Comparison of ENCODE assay signal across 8 cellular contexts in genomic region chr19:47229674-47230121, GRCh38. TPM values are rescaled to one million over a fixed set of nuclear protein-coding genes. Genes with fewer than 3 reads are reported as not detected.
DNase-seq lines count a peak whose midpoint lies in the region; ATAC-seq and TF ChIP-seq lines count a peak whose summit lies in the region.

No MANE protein-coding gene starts in this region.

- H3K4me3 Mint-ChIP-seq in T-helper 17 cell = no peak overlapping the region

- peaks cover 22% of the 10 kb centered on the region for H3K79me2 ChIP-seq in HCT116 (ENCODE audit: insufficient read depth, low read length)

- peak overlapping the region; percentile 97; the same call in 1 of the 2 replicates for H3K27ac ChIP-seq in HCT116 (ENCODE audit: low read depth, low read length)

- no peaks in the 10 kb centered on the region for H3K27me3 Mint-ChIP-seq in T-helper 17 cell

- no peak overlapping the region for H3K27ac Mint-ChIP-seq in T-helper 17 cell

- H3K36me3 ChIP-seq in HCT116 (ENCODE audit: control insufficient read depth in 1 of 2, insufficient read depth in 2 of 2, low read length in 2 of 2) = no peaks in the 10 kb centered on the region

- RAD21 ChIA-PET in HCT116 (lab: Charles Lee; ENCODE audit: low non-redundant PET in 1 of 2, low total read pairs in 2 of 2, uncharacterized antibody in 2 of 2, unreplicated experiment in 2 of 2) = no interaction called here

- ATAC-seq in HCT116 (no peak), GM19455 (IDR thresholded peaks at IDR 0.05; ENCODE audit: unreplicated experiment) (no peak), T-helper 17 cell (no peak), HG02798 (IDR thresholded peaks at IDR 0.05; ENCODE audit: poor library complexity, unreplicated experiment) (no peak)

- H3K4me1 Mint-ChIP-seq in T-helper 17 cell = peaks cover 24% of the 10 kb centered on the region

- H3K9me3 ChIP-seq in HCT116 (ENCODE audit: control insufficient read depth in 1 of 2, insufficient read depth in 1 of 2, low read depth in 1 of 2, low read length in 2 of 2) (no peaks in the 10 kb centered on the region), T-helper 17 cell (ENCODE audit: control insufficient read depth, low read length, poor library complexity, severe bottlenecking) (no peaks in the 10 kb centered on the region)

- TF ChIP-seq RAD21 in HCT116 (IDR thresholded peaks at IDR 0.05; ENCODE audit: low read depth) = no peak

- TF ChIP-seq CTCF in AG09309 (IDR thresholded peaks at IDR 0.05; ENCODE audit: control insufficient read depth, insufficient read depth, low read depth, low read length, missing control alignments) (no peak), HCT116 (IDR thresholded peaks at IDR 0.05 in 2 of 3, conservative IDR thresholded peaks at IDR 0.05 in 1 of 3; ENCODE audit: borderline replicate concordance in 1 of 3, insufficient read depth in 1 of 3, low read depth in 2 of 3, low read length in 2 of 3) (no peak), astrocyte of the spinal cord (IDR thresholded peaks at IDR 0.05; ENCODE audit: low read depth, low read length) (no peak), lower leg skin (IDR thresholded peaks at IDR 0.05) (no peak)

- TF ChIP-seq POLR2A in HCT116 (IDR thresholded peaks at IDR 0.05; ENCODE audit: borderline replicate concordance, extremely low read depth, insufficient read depth, insufficient read length) (no peak), lower leg skin (IDR thresholded peaks at IDR 0.05) (no peak)

- POLR2A ChIA-PET in HCT116 (lab: Charles Lee) = interaction anchor here (1.1 kb wide), 1 partner anchor 14 kb away, joined by 3 read pairs; no protein-coding TSS in a partner anchor

- in situ Hi-C loops in astrocyte of the spinal cord (cut with HindIII; ENCODE audit: low sequenced_read_pairs) = no loop called here

- H3K36me3 Mint-ChIP-seq in T-helper 17 cell (ENCODE audit: low read depth) = no peaks in the 10 kb centered on the region

- H2AFZ ChIP-seq in HCT116 (ENCODE audit: low read depth, low read length, poor library complexity, severe bottlenecking) = no peak overlapping the region

- H3K4me1 ChIP-seq in HCT116 (ENCODE audit: control insufficient read depth in 1 of 2, insufficient read depth in 2 of 2, low read length in 2 of 2) = peaks cover 34 to 74% of the 10 kb centered on the region in 2 experiments

- peak overlapping the region; percentile 100 for H3K4me2 ChIP-seq in HCT116 (ENCODE audit: low read length)

- DNase-seq in AG09309 (ENCODE audit: low read depth) = no peak
- DNase-seq in HCT116 (ENCODE audit: low read depth, low spot score) = no peak
- DNase-seq in astrocyte of the spinal cord (ENCODE audit: low read depth, low spot score) = peak; percentile 31
- no peak for DNase-seq in lower leg skin (ENCODE audit: low spot score in 2 of 2)
- no peak for DNase-seq in T-helper 17 cell
- DNase-seq in OCI-M2 (lab: John Stamatoyannopoulos, UW; ENCODE audit: unreplicated experiment) = no peak

- 1 to 2% methylated on average over 11 of the region's 11 CpGs for WGBS in lower leg skin, 2 donors

- H3K4me3 ChIP-seq in AG09309 (ENCODE audit: control insufficient read depth, low read depth, low read length) (peak overlapping the region; percentile 93), HCT116 (replicated peaks in 1 of 2; ENCODE audit: low read depth in 1 of 2, low read length in 2 of 2) (peak overlapping the region; percentile 76 to 78), astrocyte of the spinal cord (ENCODE audit: low read depth, low read length) (peak overlapping the region; percentile 98), lower leg skin (ENCODE audit: low read depth, poor library complexity, severe bottlenecking) (peak overlapping the region; percentile 97)

- CTCF ChIA-PET in HCT116 (lab: Charles Lee) = no interaction called here

- no peaks in the 10 kb centered on the region for H3K9me2 ChIP-seq in HCT116 (ENCODE audit: insufficient read depth)

- no peaks in the 10 kb centered on the region for H3K27me3 ChIP-seq in HCT116 (ENCODE audit: insufficient read depth, low read length)

- intact Hi-C loops in HCT116 (cut with micrococcal nuclease) (no loop called here), lower leg skin (cut with DNase I; ENCODE audit: low total_unique reads) (no loop called here)

- TSS peak; percentile 61 for BruUV-seq in HCT116 (replicated peaks; lab: Mats Ljungman, UMichigan)

- no peaks in the 10 kb centered on the region for H4K20me1 ChIP-seq in HCT116 (ENCODE audit: insufficient read depth)

- H3K9ac ChIP-seq in HCT116 (ENCODE audit: low read length) = peak overlapping the region; percentile 87

TF ChIP-seq in HCT116, 20 proteins besides CTCF, POLR2A, EP300 and RAD21:
- no peak for TF ChIP-seq YY1 (IDR thresholded peaks at IDR 0.05; ENCODE audit: extremely low read depth, insufficient replicate concordance, low read depth, low read length)
- no peak for TF ChIP-seq ZFX (IDR thresholded peaks at IDR 0.05)
- no peak for TF ChIP-seq EZH2 (IDR thresholded peaks at IDR 0.05)
- TF ChIP-seq JUND (IDR thresholded peaks at IDR 0.05) = no peak
- TF ChIP-seq SP1 (IDR thresholded peaks at IDR 0.05; ENCODE audit: low read depth) = no peak
- TF ChIP-seq SIN3A (IDR thresholded peaks at IDR 0.05; ENCODE audit: low read depth) = no peak
- no peak for TF ChIP-seq REST (IDR thresholded peaks at IDR 0.05; ENCODE audit: low read depth)
- TF ChIP-seq ZNF274 (IDR thresholded peaks at IDR 0.05; ENCODE audit: low read depth, low read length) = no peak
- TF ChIP-seq ELF1 (IDR thresholded peaks at IDR 0.05; ENCODE audit: borderline replicate concordance, low read depth) = no peak
- TF ChIP-seq CBX3 (IDR thresholded peaks at IDR 0.05; ENCODE audit: low read depth) = no peak
- no peak for TF ChIP-seq EZH2phosphoT487 (IDR thresholded peaks at IDR 0.05; ENCODE audit: borderline replicate concordance)
- TF ChIP-seq POLR2AphosphoS5 (IDR thresholded peaks at IDR 0.05; ENCODE audit: low read depth, low read length) = no peak
- no peak for TF ChIP-seq FOSL1 (IDR thresholded peaks at IDR 0.05; ENCODE audit: low read depth)
- no peak for TF ChIP-seq EGR1 (IDR thresholded peaks at IDR 0.05; ENCODE audit: low read depth)
- no peak for TF ChIP-seq TCF7L2 (IDR thresholded peaks at IDR 0.05; ENCODE audit: borderline replicate concordance, extremely low read depth, insufficient read depth, insufficient read length)
- no peak for TF ChIP-seq SRF (IDR thresholded peaks at IDR 0.05; ENCODE audit: low read depth)
- TF ChIP-seq MAX (IDR thresholded peaks at IDR 0.05) = no peak
- TF ChIP-seq ATF3 (IDR thresholded peaks at IDR 0.05) = no peak
- no peak for TF ChIP-seq CEBPB (IDR thresholded peaks at IDR 0.05; ENCODE audit: low read depth)
TF ChIP-seq in HCT116: peak in this region for 0.

RNA-seq across cellular contexts. Expression of gene BBC3, which starts 1.3 kb away (rescaled TPM):
- 45.0 TPM for total RNA-seq in HCT116 (2021; ENCODE audit: unreplicated experiment)
- 25.7 and 27.3 TPM in 2 replicates for polyA plus RNA-seq in HCT116 (2012)
- total RNA-seq in lower leg skin = 10 to 100 TPM; 11.2 to 33.0 (median 14.4) TPM
- 10 to 100 TPM; 32.4 to 40.2 TPM for total RNA-seq in T-helper 17 cell

RNA-seq across cellular contexts. Expression of gene CCDC9, which starts 26.6 kb away (rescaled TPM):
- total RNA-seq in HCT116 (2021; ENCODE audit: unreplicated experiment) (40.6 TPM), lower leg skin (10 to 100 TPM; 26.4 to 46.6 (median 33.7) TPM), T-helper 17 cell (10 to 100 TPM; 35.6 to 53.7 TPM)
- polyA plus RNA-seq in HCT116 (2012) = 27.1 and 33.4 TPM in 2 replicates

RNA-seq across cellular contexts. Expression of gene INAFM1, which starts 45.0 kb away (rescaled TPM):
- total RNA-seq in HCT116 (2021; ENCODE audit: unreplicated experiment) (22.9 TPM), lower leg skin (10 to 100 TPM in 1 of 4 donors, 1 to 10 TPM in 3; 6.0 to 13.6 (median 8.2) TPM), T-helper 17 cell (1 to 10 TPM; 9.2 to 9.9 TPM)
- polyA plus RNA-seq in HCT116 (2012) = 13.6 and 15.4 TPM in 2 replicates
